23 cellular contexts compared by ENCODE assay signal in the genomic region with DNA sequence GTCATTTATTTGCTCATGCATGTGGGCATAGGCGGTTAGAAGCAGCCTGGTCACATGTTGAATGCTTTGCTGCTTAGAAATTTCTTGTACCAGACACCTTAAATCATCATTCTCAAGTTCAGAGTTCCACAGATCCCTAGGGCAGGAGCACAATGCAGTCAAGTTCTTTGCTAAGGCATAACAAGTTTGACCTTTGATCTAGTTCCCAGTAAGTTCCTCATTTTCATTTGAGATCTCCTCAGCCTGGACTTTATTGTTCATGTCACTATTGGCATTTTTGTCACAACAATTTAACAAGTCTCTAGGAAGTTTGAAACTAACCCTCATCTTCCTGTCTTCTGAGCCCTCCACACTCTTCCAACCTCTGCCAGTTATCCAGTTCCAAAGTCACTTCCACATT. TPM values are rescaled to one million over a fixed set of nuclear protein-coding genes. Genes with fewer than 3 reads are reported as not detected.
A peak's percentile ranks its signal among the peaks of the same experiment; 100 is the strongest.
DNase-seq lines count a peak whose midpoint lies in the region; ATAC-seq, FAIRE-seq and TF ChIP-seq lines count a peak whose summit lies in the region.
"Had no signal": no experiment of that assay in that cellular context is flagged by ENCODE, and none has a peak within 500 bp of the region (broad histone marks: within the 10 kb centered on the region; RNA-seq: fewer than 3 reads in every experiment).

No MANE protein-coding gene starts in this region.

- H3K4me3 Mint-ChIP-seq in effector memory CD8-positive, alpha-beta T cell = no peak overlapping the region
- H3K4me3 Mint-ChIP-seq: CD8-positive, alpha-beta memory T cell; T-helper 1 cell treated with Interleukin-12 subunit alpha and Interleukin-12 subunit beta and Interleukin-4 antibody, amounts not matched to agents 30 μg/mL and 1 μg/mL, for 36 hours had no signal

- H3K27me3 Mint-ChIP-seq in effector memory CD8-positive, alpha-beta T cell = peaks cover 25 to 27% of the 10 kb centered on the region in 2 donors

- no peak overlapping the region for H2AFZ ChIP-seq in K562 (ENCODE audit: low read depth, low read length)

- no peaks in the 10 kb centered on the region for H3K79me2 ChIP-seq in K562 (ENCODE audit: control insufficient read depth, insufficient read depth, low read length)

- POLR2A ChIA-PET in K562 (lab: Yijun Ruan, JAX) = no interaction called here

- CTCF ChIA-PET in K562 (lab: Yijun Ruan, JAX; ENCODE audit: low intra/inter-chr PET ratio) = no interaction called here

- no peaks in the 10 kb centered on the region for H3K9me3 ChIP-seq in K562 (replicated peaks; ENCODE audit: control insufficient read depth, insufficient read depth, low read depth, low read length)
- H3K9me3 ChIP-seq: SK-N-SH had no signal

- H3K36me3 ChIP-seq in K562 (ENCODE audit: control insufficient read depth, insufficient read depth, low read length) = no peaks in the 10 kb centered on the region
- H3K36me3 ChIP-seq: BLaER1 had no signal

- in situ Hi-C loops in K562 (cut with MboI) = no loop called here

- no peak overlapping the region for H3K27ac Mint-ChIP-seq in effector memory CD8-positive, alpha-beta T cell
- H3K27ac Mint-ChIP-seq: CD8-positive, alpha-beta memory T cell; T-helper 1 cell treated with Interleukin-12 subunit alpha and Interleukin-12 subunit beta and Interleukin-4 antibody, amounts not matched to agents 30 μg/mL and 1 μg/mL, for 36 hours had no signal

- intact Hi-C loops in K562 (cut with micrococcal nuclease) = no loop called here

- H3K4me1 ChIP-seq in K562 (replicated peaks in 1 of 2; ENCODE audit: control insufficient read depth in 2 of 2, insufficient read depth in 2 of 2, low read length in 2 of 2) = no peaks in the 10 kb centered on the region
- H3K4me1 ChIP-seq: BLaER1 had no signal

- no peak for TF ChIP-seq CTCF in K562 (IDR thresholded peaks at IDR 0.05 in 2 of 3, conservative IDR thresholded peaks at IDR 0.05 in 1 of 3; ENCODE audit: insufficient read depth in 2 of 3, low read depth in 1 of 3, low read length in 3 of 3)

- FAIRE-seq in K562 (lab: Jason Lieb, UNC) = no peak
- FAIRE-seq: A204.1, GM12892, RCC 7860 had no signal

- DNase-seq in CD1c-positive myeloid dendritic cell (ENCODE audit: extremely low spot score) (peak; percentile 53), MV-4-11 (lab: John Stamatoyannopoulos, UW) (peak; percentile 61), SKM-1 (lab: John Stamatoyannopoulos, UW; ENCODE audit: unreplicated experiment) (peak; percentile 15), K562 (ENCODE audit: extremely low read depth in 1 of 4, low spot score in 3 of 4) (no peak), occipital lobe (lab: John Stamatoyannopoulos, UW) (no peak), cerebellar cortex (ENCODE audit: low spot score) (no peak), NCI-H2029 (lab: John Stamatoyannopoulos, UW) (no peak)
- DNase-seq in effector memory CD8-positive, alpha-beta T cell = no peak
- DNase-seq: CD8-positive, alpha-beta memory T cell; DMS53; EL; NCI-H1105 treated with DMSO at 0.1 percent for 48 hours; NCI-H1694 treated with DMSO at 0.1 percent for 48 hours; NCI-H2107; NCI-H510A; NCI-H774; Right ventricle myocardium superior; SK-N-SH had no signal

- no peak for ATAC-seq in K562
- no peak for ATAC-seq in effector memory CD8-positive, alpha-beta T cell (replicated peaks)

- no peaks in the 10 kb centered on the region for H3K9me1 ChIP-seq in K562 (ENCODE audit: control insufficient read depth, insufficient read depth, low read length)

- 0% methylated on average over 1 of the region's 1 CpG for WGBS in K562 (ENCODE audit: insufficient coverage, low coverage, missing lambda C conversion rate)

- H3K36me3 Mint-ChIP-seq in effector memory CD8-positive, alpha-beta T cell (ENCODE audit: insufficient read depth) = no peaks in the 10 kb centered on the region

- H3K4me1 Mint-ChIP-seq in effector memory CD8-positive, alpha-beta T cell (ENCODE audit: low read depth in 2 of 2) = no peaks in the 10 kb centered on the region
- H3K4me1 Mint-ChIP-seq: CD8-positive, alpha-beta memory T cell had no signal

- H3K4me2 ChIP-seq in K562 (ENCODE audit: insufficient read depth, low read length) = no peak overlapping the region
- H3K4me2 ChIP-seq: BLaER1, SK-N-SH had no signal

- H3K9me3 Mint-ChIP-seq in effector memory CD8-positive, alpha-beta T cell = no peaks in the 10 kb centered on the region
- H3K9me3 Mint-ChIP-seq: CD8-positive, alpha-beta memory T cell; T-helper 1 cell treated with Interleukin-12 subunit alpha and Interleukin-12 subunit beta and Interleukin-4 antibody, amounts not matched to agents 30 μg/mL and 1 μg/mL, for 36 hours had no signal

- no peaks in the 10 kb centered on the region for H4K20me1 ChIP-seq in K562 (replicated peaks; ENCODE audit: control insufficient read depth, insufficient read depth, low read length)
- H4K20me1 ChIP-seq: BLaER1 had no signal

- no TSS peak for BruUV-seq in K562 (replicated peaks; lab: Mats Ljungman, UMichigan)

- no peak for TF ChIP-seq RAD21 in K562 (CRISPR knock-in tag; conservative IDR thresholded peaks at IDR 0.05 in 1 of 2, IDR thresholded peaks at IDR 0.05 in 1 of 2)

- H3K27me3 ChIP-seq in K562 (ENCODE audit: control insufficient read depth in 2 of 2, insufficient read depth in 2 of 2, low read length in 2 of 2) = no peaks in the 10 kb centered on the region
- H3K27me3 ChIP-seq: BLaER1 had no signal

- no peak for TF ChIP-seq POLR2A in K562 (conservative IDR thresholded peaks at IDR 0.05)

- no peak overlapping the region for H3K9ac ChIP-seq in K562 (ENCODE audit: insufficient read depth in 1 of 2, low read depth in 2 of 2, low read length in 2 of 2)
- H3K9ac ChIP-seq: BLaER1, SK-N-SH had no signal

- no peak for TF ChIP-seq EP300 in K562 (IDR thresholded peaks at IDR 0.05; ENCODE audit: low read length)

- H3K27ac ChIP-seq in K562 (ENCODE audit: extremely low read depth, low read depth, low read length) = no peak overlapping the region
- H3K27ac ChIP-seq: BLaER1 had no signal

- no peak overlapping the region for H3K4me3 ChIP-seq in K562
- H3K4me3 ChIP-seq: BLaER1 had no signal

TF ChIP-seq in K562, 482 proteins besides CTCF, POLR2A, EP300 and RAD21 (continues in another document):
- no peak for TF ChIP-seq USF1 (CRISPR knock-in tag; IDR thresholded peaks at IDR 0.05)

RNA-seq across cellular contexts. Expression of gene HGD, which starts 22.8 kb away (rescaled TPM):
- not detected in 2 replicates for total RNA-seq in K562 (2011; cell fraction: chromatin; rRNA removed; ENCODE audit: low replicate concordance)
- total RNA-seq in K562 (2011; cell fraction: nucleolus; rRNA removed) = not detected in 2 replicates
- not detected in 2 replicates for total RNA-seq in K562 (2011; cell fraction: nucleoplasm; rRNA removed)
- not detected in 2 replicates for total RNA-seq in K562 (2014; rRNA removed)
- total RNA-seq in K562 (2014; rRNA removed; fragmentation: Illumina TruSeq; extraction: Trizol) = 0.25 TPM in 1 of 2 replicates, not detected in the other
- total RNA-seq in K562 (2015; rRNA removed; fragmentation: Illumina TruSeq; extraction: Trizol) = not detected in 2 replicates
- 0.51 TPM in 1 of 2 replicates, not detected in the other for total RNA-seq in K562 (2021)
- 0.17 and 0.30 TPM in 2 replicates for polyA plus RNA-seq in K562 (2011; rRNA removed)
- 0.09 and 0.87 TPM in 2 replicates for polyA plus RNA-seq in K562 (2011; cell fraction: cytosol; rRNA removed)
- polyA plus RNA-seq in K562 (2011; cell fraction: nucleus; rRNA removed) = 0.37 and 0.38 TPM in 2 replicates
- 0.22 and 0.42 TPM in 2 replicates for polyA plus RNA-seq in K562 (2012)
- 0.09 TPM in 1 of 2 replicates, not detected in the other for polyA plus RNA-seq in K562 (2014; fragmentation: Illumina TruSeq; extraction: Trizol)
- polyA plus RNA-seq in K562 (2014; fragmentation: Nextera tagmentation; extraction: Ambion mirVana) = under 1 TPM; 0.08 to 0.21 TPM
- polyA plus RNA-seq in K562 (2014; rRNA removed) = 0.09 TPM in 1 of 2 replicates, not detected in the other
- 0.24 and 0.53 TPM in 2 replicates for polyA minus RNA-seq in K562 (2011; rRNA and poly(A)+ RNA removed)
- polyA minus RNA-seq in K562 (2011; cell fraction: cytosol; rRNA and poly(A)+ RNA removed) = not detected in 2 replicates
- 0.40 TPM in 1 of 2 replicates, not detected in the other for polyA minus RNA-seq in K562 (2011; cell fraction: nucleus; rRNA and poly(A)+ RNA removed)
- 1.1 TPM for total RNA-seq in occipital lobe
- total RNA-seq: Right ventricle myocardium superior had no signal
- polyA plus RNA-seq: CD8-positive, alpha-beta memory T cell; SK-N-SH had no signal

Comparison
In these comparisons a context has a peak if more than half of its experiments do, and no peak if none do; other contexts are left out.
1. DNase-seq: peak in CD1c-positive myeloid dendritic cell (single experiment), MV-4-11 (single experiment) and SKM-1 (single experiment); none in K562 (0 of 4), occipital lobe (single experiment), effector memory CD8-positive, alpha-beta T cell (0 of 3), cerebellar cortex (single experiment) and NCI-H2029 (single experiment).